10 cellular contexts compared by ENCODE assay signal in the genomic region with DNA sequence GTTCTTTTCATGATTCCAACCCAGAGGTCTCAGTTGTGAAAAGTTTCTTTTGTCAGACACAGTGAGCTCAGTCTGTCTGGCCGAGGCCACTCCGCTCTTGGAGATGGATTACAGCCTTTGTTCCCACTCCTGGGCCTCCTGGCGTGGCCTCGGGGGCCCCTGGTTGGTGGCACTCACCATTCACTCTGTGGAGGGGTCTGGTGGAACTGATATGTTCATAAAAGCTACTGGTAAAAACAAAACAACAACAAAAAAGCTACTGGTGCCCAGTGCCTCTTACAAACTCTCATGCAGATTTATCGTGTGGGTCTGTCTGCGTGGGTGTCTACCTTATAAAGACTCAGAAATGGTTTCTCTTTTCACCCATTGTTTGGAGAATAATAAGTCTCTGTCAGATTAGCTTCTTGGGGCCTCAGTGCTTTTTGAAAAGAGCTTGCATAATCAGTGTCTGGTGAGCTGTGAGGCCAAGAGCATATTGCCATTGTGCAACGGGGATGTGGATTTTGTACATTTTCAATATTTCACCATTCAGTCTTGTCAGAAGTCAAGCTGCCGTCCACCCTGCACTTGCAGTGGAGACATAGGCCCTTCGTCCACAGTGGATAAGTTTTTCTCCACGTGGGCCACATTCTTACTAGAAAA.
A peak's percentile ranks its signal among the peaks of the same experiment; 100 is the strongest.
DNase-seq lines count a peak whose midpoint lies in the region; ATAC-seq and TF ChIP-seq lines count a peak whose summit lies in the region.
"Had no signal": no experiment of that assay in that cellular context is flagged by ENCODE, and none has a peak within 500 bp of the region (broad histone marks: within the 10 kb centered on the region; RNA-seq: fewer than 3 reads in every experiment).

No MANE protein-coding gene starts in this region.

- no peak for TF ChIP-seq CTCF in transverse colon (IDR thresholded peaks at IDR 0.05)
- no peak for TF ChIP-seq CTCF in BE2C (IDR thresholded peaks at IDR 0.05; ENCODE audit: low read depth, low read length)

- TF ChIP-seq POLR2A in transverse colon (IDR thresholded peaks at IDR 0.05), result no peak

- 88 to 89% methylated on average over 5 to 6 of the region's 10 CpGs for WGBS in mesodermal cell (ENCODE audit: insufficient coverage in 2 of 2), 2 experiments
- 73 to 74% methylated on average over 6 to 10 of the region's 10 CpGs for WGBS in transverse colon (ENCODE audit: low coverage in 1 of 2), 2 donors
- 38 to 54% methylated on average over 10 of the region's 10 CpGs for WGBS in aorta, 2 donors

- in situ Hi-C loops in transverse colon (cut with MboI; ENCODE audit: low pct_ligation_motif_present in 1 of 4, low pct_unique_long_range_greater_than_20kb in 1 of 4, low sequenced_read_pairs in 3 of 4), result no loop called here

- intact Hi-C loops in transverse colon (cut with DNase I; ENCODE audit: low total_unique reads) (no loop called here), aorta (cut with DNase I) (no loop called here)

- DNase-seq in MV-4-11 (lab: John Stamatoyannopoulos, UW) (peak; percentile 96), ecto neural progenitor cell (ENCODE audit: low spot score) (peak; percentile 66), transverse colon (no peak), BE2C (no peak), aorta (no peak)
- DNase-seq in activated T-cell treated with anti-CD3 and anti-CD28 coated beads, Interleukin-2, amount 50 U/mL, for 48 hours, result no peak
- DNase-seq: activated T-cell treated with anti-CD3 and anti-CD28 coated beads, Interleukin-2, amount 50 U/mL, for 4 hours; glutamatergic neuron; NCI-H1417 treated with DMSO at 0.1 percent for 48 hours had no signal

- H3K27me3 ChIP-seq in transverse colon, result no peaks in the 10 kb centered on the region
- no peaks in the 10 kb centered on the region for H3K27me3 ChIP-seq in BE2C
- no peaks in the 10 kb centered on the region for H3K27me3 ChIP-seq in aorta (ENCODE audit: control insufficient read depth in 1 of 2, insufficient read depth in 2 of 2, low read length in 1 of 2)

- no peak for TF ChIP-seq EP300 in transverse colon (IDR thresholded peaks at IDR 0.05; ENCODE audit: low read depth)

- no peaks in the 10 kb centered on the region for H3K9me3 ChIP-seq in mesodermal cell (ENCODE audit: control insufficient read depth, low read length)
- no peaks in the 10 kb centered on the region for H3K9me3 ChIP-seq in transverse colon
- no peaks in the 10 kb centered on the region for H3K9me3 ChIP-seq in BE2C
- no peaks in the 10 kb centered on the region for H3K9me3 ChIP-seq in aorta (ENCODE audit: control insufficient read depth, low read length)

- H3K36me3 ChIP-seq in mesodermal cell (ENCODE audit: control insufficient read depth, insufficient read depth, low read length), result peaks cover 4% of the 10 kb centered on the region
- H3K36me3 ChIP-seq in transverse colon, result no peaks in the 10 kb centered on the region
- no peaks in the 10 kb centered on the region for H3K36me3 ChIP-seq in BE2C
- H3K36me3 ChIP-seq in aorta (ENCODE audit: control insufficient read depth in 1 of 2, insufficient read depth in 2 of 2, low read length in 1 of 2), result no peaks in the 10 kb centered on the region

- H3K4me1 ChIP-seq in mesodermal cell (ENCODE audit: control insufficient read depth, insufficient read depth, low read length, poor library complexity, severe bottlenecking) (peaks cover 2% of the 10 kb centered on the region), transverse colon (peaks cover 10 to 29% (median 14%) of the 10 kb centered on the region in 4 donors), BE2C (peaks cover 30% of the 10 kb centered on the region), aorta (ENCODE audit: control insufficient read depth in 1 of 2, insufficient read depth in 2 of 2, low read length in 2 of 2) (peaks cover 1 to 3% of the 10 kb centered on the region in 2 donors)

- no peak overlapping the region for H3K4me3 ChIP-seq in mesodermal cell (ENCODE audit: extremely low read depth, insufficient read depth, low read length, poor library complexity, severe bottlenecking)
- no peak overlapping the region for H3K4me3 ChIP-seq in transverse colon
- no peak overlapping the region for H3K4me3 ChIP-seq in BE2C (ENCODE audit: low read depth, low read length)
- H3K4me3 ChIP-seq in aorta (ENCODE audit: low read length in 2 of 2), result no peak overlapping the region

- peak overlapping the region; percentile 17 for H3K27ac ChIP-seq in mesodermal cell (ENCODE audit: low read depth, low read length, severe bottlenecking)
- peak overlapping the region; percentile 15 to 55 (median 40) for H3K27ac ChIP-seq in transverse colon
- H3K27ac ChIP-seq in aorta (ENCODE audit: low read depth in 1 of 2, low read length in 2 of 2), result no peak overlapping the region

- no peak for ATAC-seq in aorta (ENCODE audit: low FRiP score)
- ATAC-seq: activated T-cell treated with anti-CD3 and anti-CD28 coated beads, Interleukin-2, amount 50 U/mL, for 4 hours had no signal

Comparison
In these comparisons a context has a peak if more than half of its experiments do, and no peak if none do; other contexts are left out.
1. DNase-seq: peak in MV-4-11 (single experiment) and ecto neural progenitor cell (single experiment); none in transverse colon (single experiment), activated T-cell treated with anti-CD3 and anti-CD28 coated beads, Interleukin-2, amount 50 U/mL, for 48 hours (0 of 2), BE2C (single experiment) and aorta (0 of 2).
2. H3K27ac ChIP-seq: peak in mesodermal cell (single experiment) and transverse colon (4 of 4); none in aorta (0 of 2).